1 cellular context compared by ENCODE assay signal in genomic region chr3:42829083-42829627, GRCh38.
A peak's percentile ranks its signal among the peaks of the same experiment; 100 is the strongest.
TF ChIP-seq lines count a peak whose summit lies in the region.

No MANE protein-coding gene starts in this region.

TF ChIP-seq in HepG2, 621 proteins besides CTCF, POLR2A, EP300 and RAD21 (continued from another document):
- TF ChIP-seq AHDC1 (CRISPR knock-in tag; IDR thresholded peaks at IDR 0.05; ENCODE audit: borderline replicate concordance) (peak; percentile 43; the same call in 1 of the 2 replicates), KDM1A (CRISPR knock-in tag; IDR thresholded peaks at IDR 0.05) (peak; percentile 66; the same call in 1 of the 2 replicates)
